ENCODE assay signal across 8 cellular contexts in the genomic region with DNA sequence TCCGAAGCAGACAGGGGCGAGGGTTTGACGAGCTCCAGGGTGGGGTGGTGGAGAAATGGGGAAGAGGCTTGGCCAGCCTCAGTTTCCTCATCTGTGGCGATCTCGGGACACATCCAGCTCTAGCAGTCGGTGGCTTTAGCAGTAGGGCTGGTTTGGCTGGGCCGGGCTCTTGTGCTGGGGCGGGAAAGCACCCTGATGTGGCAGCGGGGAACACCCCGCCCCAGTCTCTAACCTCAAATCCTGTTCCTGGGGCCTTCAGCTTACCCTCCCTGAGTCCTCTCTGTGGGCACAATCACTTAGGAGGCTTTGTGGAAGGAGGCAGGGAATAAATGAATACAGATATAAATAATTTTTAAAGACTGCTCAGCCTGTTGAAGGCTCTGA. TPM values are rescaled to one million over a fixed set of nuclear protein-coding genes. Genes with fewer than 3 reads are reported as not detected.
A peak's percentile ranks its signal among the peaks of the same experiment; 100 is the strongest.
DNase-seq lines count a peak whose midpoint lies in the region; ATAC-seq and TF ChIP-seq lines count a peak whose summit lies in the region.

No MANE protein-coding gene starts in this region.

- peak overlapping the region; percentile 96 for H3K4me3 ChIP-seq in lower lobe of right lung

- H3K27ac Mint-ChIP-seq in activated B cell treated with CpG ODN at 0.5 μM for 24 hours, result peak overlapping the region; percentile 100

- peaks cover 75% of the 10 kb centered on the region for H3K4me1 Mint-ChIP-seq in activated B cell treated with CpG ODN at 0.5 μM for 24 hours

- POLR2A ChIA-PET in activated B cell treated with CpG ODN at 0.5 μM for 24 hours (lab: Charles Lee), result interaction anchor here (0.6 to 1.5 kb wide), 12 partner anchors 9 to 1291 kb away, joined by 3 to 5 read pairs (median 4); partner anchors contain the start of gene PRKCE

- intact Hi-C loops in activated B cell treated with CpG ODN at 0.5 μM for 24 hours (cut with micrococcal nuclease) (no loop called here), lower lobe of right lung (cut with DNase I) (no loop called here)

- DNase-seq in SKM-1 treated with dmso at 0.1 percent for 144 hours (lab: John Stamatoyannopoulos, UW; ENCODE audit: unreplicated experiment) (peak; percentile 17), SKM-1 (lab: John Stamatoyannopoulos, UW; ENCODE audit: unreplicated experiment) (no peak), activated B cell treated with CpG ODN at 0.5 μM for 24 hours (peak; percentile 64), caudate nucleus (lab: John Stamatoyannopoulos, UW) (peak in 1 of 61 donors; percentile 19), lower lobe of right lung (peak; percentile 76), cerebellar cortex (ENCODE audit: low spot score) (no peak)
- DNase-seq in stimulated activated CD8-positive, alpha-beta memory T cell treated with anti-CD3 and anti-CD28 coated beads, Interleukin-15, amount 100 ng/mL, for 24 hours (ENCODE audit: low read depth), result peak; percentile 37

- H3K4me3 Mint-ChIP-seq in activated B cell treated with CpG ODN at 0.5 μM for 24 hours, result peak overlapping the region; percentile 100

- no peaks in the 10 kb centered on the region for H3K27me3 ChIP-seq in lower lobe of right lung (ENCODE audit: low read depth)

- ATAC-seq in HG03378 (IDR thresholded peaks at IDR 0.05; ENCODE audit: unreplicated experiment), result peak; percentile 48
- ATAC-seq in activated B cell treated with CpG ODN at 0.5 μM for 24 hours (ENCODE audit: low read depth), result peak; percentile 52
- peak; percentile 51 to 74 for ATAC-seq in lower lobe of right lung

- H3K9me3 Mint-ChIP-seq in activated B cell treated with CpG ODN at 0.5 μM for 24 hours, result no peaks in the 10 kb centered on the region

- no peaks in the 10 kb centered on the region for H3K9me3 ChIP-seq in lower lobe of right lung

- TF ChIP-seq CTCF in activated B cell treated with CpG ODN at 0.5 μM for 24 hours (IDR thresholded peaks at IDR 0.05) (no peak), lower lobe of right lung (IDR thresholded peaks at IDR 0.05) (no peak)

- H3K27ac ChIP-seq in caudate nucleus (ENCODE audit: low read depth, low read length) (peak overlapping the region; percentile 30), lower lobe of right lung (peak overlapping the region; percentile 95)

- H3K27me3 Mint-ChIP-seq in activated B cell treated with CpG ODN at 0.5 μM for 24 hours, result no peaks in the 10 kb centered on the region

- peaks cover 33% of the 10 kb centered on the region for H3K4me1 ChIP-seq in lower lobe of right lung

- H3K36me3 ChIP-seq in lower lobe of right lung, result no peaks in the 10 kb centered on the region

- CTCF ChIA-PET in activated B cell treated with CpG ODN at 0.5 μM for 24 hours (lab: Charles Lee), result interaction anchor here (0.7 kb wide), 1 partner anchor 380 kb away, joined by 3 read pairs; no protein-coding TSS in a partner anchor

- peaks cover 45% of the 10 kb centered on the region for H3K36me3 Mint-ChIP-seq in activated B cell treated with CpG ODN at 0.5 μM for 24 hours (ENCODE audit: low read depth)

RNA-seq across cellular contexts. Expression of gene TTC7A, which starts 1.1 kb away (rescaled TPM):
- 117 and 127 TPM in 2 replicates for total RNA-seq in activated B cell treated with CpG ODN at 0.5 μM for 24 hours
- 60.9 TPM for total RNA-seq in lower lobe of right lung

RNA-seq across cellular contexts. Expression of gene MCFD2, which starts 26.5 kb away (rescaled TPM):
- total RNA-seq in activated B cell treated with CpG ODN at 0.5 μM for 24 hours (48.0 and 50.7 TPM in 2 replicates), lower lobe of right lung (82.3 TPM)

Comparison
In these comparisons a context has a peak if more than half of its experiments do, and no peak if none do; other contexts are left out.
1. DNase-seq: peak in SKM-1 treated with dmso at 0.1 percent for 144 hours (single experiment), activated B cell treated with CpG ODN at 0.5 μM for 24 hours (single experiment), lower lobe of right lung (single experiment) and stimulated activated CD8-positive, alpha-beta memory T cell treated with anti-CD3 and anti-CD28 coated beads, Interleukin-15, amount 100 ng/mL, for 24 hours (single experiment); none in SKM-1 (single experiment) and cerebellar cortex (single experiment).
2. Peak in every context shown above with its lines, with median percentiles within 50 percentile points of each other: ATAC-seq.